In genomic region chr3:98966434-98966833, GRCh38 we compare ENCODE assay signal across 30 cellular contexts.
DNase-seq lines count a peak whose midpoint lies in the region; ATAC-seq lines count a peak whose summit lies in the region.
"Had no signal": no experiment of that assay in that cellular context is flagged by ENCODE, and none has a peak within 500 bp of the region (broad histone marks: within the 10 kb centered on the region; RNA-seq: fewer than 3 reads in every experiment).

No MANE protein-coding gene starts in this region.

- H4K8ac ChIP-seq in trophoblast cell (ENCODE audit: low read depth, low read length): no peak overlapping the region

- H3K9ac ChIP-seq in trophoblast cell (ENCODE audit: low read length): no peak overlapping the region

- H2AFZ ChIP-seq in trophoblast cell (ENCODE audit: insufficient read depth, low read length, poor library complexity): no peak overlapping the region
- H2AFZ ChIP-seq: PC-9 had no signal

- H3K36me3 ChIP-seq in trophoblast cell (ENCODE audit: control insufficient read depth in 1 of 2, insufficient read depth in 2 of 2, low read length in 2 of 2): no peaks in the 10 kb centered on the region
- H3K36me3 ChIP-seq: upper lobe of left lung had no signal

- peak; percentile 79 for DNase-seq in A172 (ENCODE audit: low spot score)
- peak; percentile 66 for DNase-seq in M059J (ENCODE audit: low read depth)
- no peak for DNase-seq in epithelial cell of prostate (ENCODE audit: low read depth, low spot score)
- no peak for DNase-seq in stimulated activated CD4-positive, alpha-beta T cell treated with anti-CD3 and anti-CD28 coated beads, Interleukin-15, amount 100 ng/mL, for 24 hours
- DNase-seq in UCSD-AML1 (lab: John Stamatoyannopoulos, UW; ENCODE audit: unreplicated experiment): no peak
- no peak for DNase-seq in trophoblast cell
- no peak for DNase-seq in activated T-cell treated with anti-CD3 and anti-CD28 coated beads, Interleukin-2, amount 50 U/mL, for 24 hours
- DNase-seq: activated CD4-positive, alpha-beta T cell treated with anti-CD3 and anti-CD28 coated beads for 36 hours; amygdala; CD4-positive, alpha-beta memory T cell; DMS 273 treated with DMSO at 0.1 percent for 48 hours; immature natural killer cell; KG1; NCI-H1417 treated with DMSO at 0.1 percent for 48 hours; NCI-H2029 treated with DMSO at 0.1 percent for 48 hours; NCI-H2227 treated with DMSO at 0.1 percent for 48 hours; NCI-H526; nephron progenitor cell; NK-92 treated with Interleukin-12 subunit alpha and Interleukin-12 subunit beta, amount 100 ng/mL, for 24 hours; PC-9; retina; stimulated activated naive CD4-positive, alpha-beta T cell; upper lobe of left lung had no signal

- H3K4me1 ChIP-seq in trophoblast cell (ENCODE audit: control insufficient read depth in 1 of 2, insufficient read depth in 2 of 2, low read length in 2 of 2): no peaks in the 10 kb centered on the region
- H3K4me1 ChIP-seq: upper lobe of left lung had no signal

- H3K36me3 Mint-ChIP-seq in activated T-cell treated with anti-CD3 and anti-CD28 coated beads, Interleukin-2, amount 50 U/mL, for 24 hours (ENCODE audit: low read depth): no peaks in the 10 kb centered on the region
- H3K36me3 Mint-ChIP-seq: activated naive CD4-positive, alpha-beta T cell treated with anti-CD3 and anti-CD28 coated beads, Interleukin-2, amount 50 U/mL, for 72 hours; CD4-positive, alpha-beta memory T cell; immature natural killer cell; memory B cell had no signal

- no peak overlapping the region for H2BK12ac ChIP-seq in trophoblast cell (ENCODE audit: low read length)

- H3K27ac Mint-ChIP-seq in activated T-cell treated with anti-CD3 and anti-CD28 coated beads, Interleukin-2, amount 50 U/mL, for 24 hours: no peak overlapping the region
- H3K27ac Mint-ChIP-seq: activated CD4-positive, alpha-beta T cell treated with anti-CD3 and anti-CD28 coated beads for 36 hours; activated naive CD4-positive, alpha-beta T cell treated with anti-CD3 and anti-CD28 coated beads, Interleukin-2, amount 50 U/mL, for 72 hours; B cell; immature natural killer cell; memory B cell; nephron progenitor cell had no signal

- H3K4me1 Mint-ChIP-seq in activated T-cell treated with anti-CD3 and anti-CD28 coated beads, Interleukin-2, amount 50 U/mL, for 24 hours (ENCODE audit: low read depth): peaks cover 7% of the 10 kb centered on the region
- H3K4me1 Mint-ChIP-seq: B cell; CD4-positive, alpha-beta memory T cell; immature natural killer cell; memory B cell had no signal

- peak; percentile 52 for ATAC-seq in GM18858 (IDR thresholded peaks at IDR 0.05; ENCODE audit: unreplicated experiment)
- ATAC-seq: activated CD4-positive, alpha-beta T cell treated with anti-CD3 and anti-CD28 coated beads for 36 hours; activated naive CD4-positive, alpha-beta T cell treated with anti-CD3 and anti-CD28 coated beads, Interleukin-2, amount 50 U/mL, for 72 hours; left lobe of liver; Right ventricle myocardium inferior had no signal

- H3K27ac ChIP-seq in epithelial cell of prostate (peak overlapping the region; percentile 99), trophoblast cell (ENCODE audit: low read depth, low read length) (no peak overlapping the region)
- H3K27ac ChIP-seq: PC-9, upper lobe of left lung, VCaP had no signal

- WGBS in trophoblast cell (ENCODE audit: extremely low coverage, insufficient coverage, insufficient read length): no CpG with 5 or more reads among the region's 1 CpG

- H4K12ac ChIP-seq in trophoblast cell (ENCODE audit: low read depth, low read length): no peak overlapping the region

- no peak overlapping the region for H3K4ac ChIP-seq in trophoblast cell (ENCODE audit: low read depth, low read length)

- no peaks in the 10 kb centered on the region for H3K79me1 ChIP-seq in trophoblast cell (ENCODE audit: low read length)

- H4K91ac ChIP-seq in trophoblast cell (ENCODE audit: low read depth, low read length): no peak overlapping the region

- no peaks in the 10 kb centered on the region for H3K9me3 ChIP-seq in trophoblast cell (ENCODE audit: insufficient read depth, low read depth, low read length)
- H3K9me3 ChIP-seq: upper lobe of left lung had no signal

- no peak overlapping the region for H3K23ac ChIP-seq in trophoblast cell (ENCODE audit: low read length)

- no peaks in the 10 kb centered on the region for H3K79me2 ChIP-seq in trophoblast cell (ENCODE audit: control insufficient read depth, insufficient read depth, low read length, poor library complexity)

- no peak overlapping the region for H3K4me3 Mint-ChIP-seq in activated T-cell treated with anti-CD3 and anti-CD28 coated beads, Interleukin-2, amount 50 U/mL, for 24 hours
- H3K4me3 Mint-ChIP-seq: activated CD4-positive, alpha-beta T cell treated with anti-CD3 and anti-CD28 coated beads for 36 hours; B cell; CD4-positive, alpha-beta memory T cell; immature natural killer cell; memory B cell; nephron progenitor cell had no signal

- no peak overlapping the region for H3K14ac ChIP-seq in trophoblast cell (ENCODE audit: low read length)

- H3K4me3 ChIP-seq in trophoblast cell (ENCODE audit: low read depth, low read length): no peak overlapping the region
- H3K4me3 ChIP-seq: PC-9, upper lobe of left lung had no signal

- H3K27me3 Mint-ChIP-seq in activated T-cell treated with anti-CD3 and anti-CD28 coated beads, Interleukin-2, amount 50 U/mL, for 24 hours: no peaks in the 10 kb centered on the region
- H3K27me3 Mint-ChIP-seq: B cell had no signal

- no peak overlapping the region for H2AK5ac ChIP-seq in trophoblast cell (ENCODE audit: low read length)

- H3K4me2 ChIP-seq in trophoblast cell (ENCODE audit: low read length): no peak overlapping the region
- H3K4me2 ChIP-seq: PC-9 had no signal

- no peaks in the 10 kb centered on the region for H3K9me3 Mint-ChIP-seq in activated T-cell treated with anti-CD3 and anti-CD28 coated beads, Interleukin-2, amount 50 U/mL, for 24 hours

- no peak overlapping the region for H3K18ac ChIP-seq in trophoblast cell (ENCODE audit: low read length)

- H2BK120ac ChIP-seq in trophoblast cell (ENCODE audit: insufficient read depth, low read length, poor library complexity): no peak overlapping the region

- H2BK5ac ChIP-seq in trophoblast cell (ENCODE audit: low read depth, low read length, poor library complexity): no peak overlapping the region

- H3K27me3 ChIP-seq in trophoblast cell (ENCODE audit: insufficient read depth, low read length): no peaks in the 10 kb centered on the region
- H3K27me3 ChIP-seq: upper lobe of left lung had no signal

Comparison
In these comparisons a context has a peak if more than half of its experiments do, and no peak if none do; other contexts are left out.
1. DNase-seq: peak in A172 (single experiment) and M059J (single experiment); none in epithelial cell of prostate (single experiment), stimulated activated CD4-positive, alpha-beta T cell treated with anti-CD3 and anti-CD28 coated beads, Interleukin-15, amount 100 ng/mL, for 24 hours (single experiment), UCSD-AML1 (single experiment), trophoblast cell (0 of 2) and activated T-cell treated with anti-CD3 and anti-CD28 coated beads, Interleukin-2, amount 50 U/mL, for 24 hours (single experiment).